1 cellular context compared by ENCODE assay signal in genomic region chr17:8106980-8107379, GRCh38.
TF ChIP-seq lines count a peak whose summit lies in the region.

No MANE protein-coding gene starts in this region.

TF ChIP-seq in K562, 482 proteins besides CTCF, POLR2A, EP300 and RAD21:
- TF ChIP-seq PKNOX1 (IDR thresholded peaks at IDR 0.05) (peak; percentile 75), PBX2 (CRISPR knock-in tag; IDR thresholded peaks at IDR 0.05; ENCODE audit: low read depth) (0 out of 2 replicates have a peak, but pooled peaks have one; percentile 11), PBX2 (tag; conservative IDR thresholded peaks at IDR 0.05; ENCODE audit: low read depth) (peak; percentile 39; the same call in 1 of the 2 replicates), MEIS2 (IDR thresholded peaks at IDR 0.05; ENCODE audit: partially characterized antibody) (peak; percentile 85)
TF ChIP-seq in K562: peak in this region for 3; not testable (repeated sequence) for 479.
